In the genomic region with DNA sequence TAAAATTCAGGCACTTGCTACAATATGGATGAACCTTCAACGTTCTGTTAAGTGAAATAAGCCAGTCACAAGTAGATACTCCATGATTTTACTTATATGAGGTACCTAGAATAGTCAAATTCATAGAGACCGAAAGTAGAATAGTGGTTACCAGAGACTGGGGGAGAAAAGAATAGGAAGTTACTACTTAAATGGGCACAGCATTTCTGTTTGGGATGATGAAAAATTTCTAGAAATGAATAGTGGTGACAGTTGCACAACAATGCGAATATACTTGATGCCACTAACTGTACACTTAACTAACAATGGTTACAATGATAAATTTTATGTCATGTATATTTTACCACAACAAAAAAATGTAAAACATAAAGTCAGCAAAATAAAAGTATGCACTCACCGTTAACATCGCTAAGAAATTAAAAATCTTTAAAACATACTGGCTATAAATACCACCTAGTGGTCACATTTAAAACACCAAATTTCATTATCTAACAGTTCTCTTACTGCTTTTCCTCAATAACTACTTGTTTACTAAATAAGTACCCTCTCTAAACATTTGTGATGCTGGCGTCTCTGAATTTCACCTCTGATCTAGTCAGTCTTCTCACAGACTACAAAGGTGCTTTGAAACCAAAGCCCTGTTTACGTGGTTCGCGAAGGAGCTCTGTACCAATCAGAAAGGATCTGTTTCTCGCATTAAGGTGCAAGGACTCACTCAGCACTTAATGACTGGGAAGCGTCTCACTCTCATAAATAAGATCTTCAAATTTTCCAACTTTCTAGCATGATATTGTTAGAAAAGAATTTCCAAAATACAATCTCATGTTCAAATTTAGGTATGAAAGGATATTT, we compare ENCODE assay signal across 9 cellular contexts. TPM values are rescaled to one million over a fixed set of nuclear protein-coding genes. Genes with fewer than 3 reads are reported as not detected.
DNase-seq lines count a peak whose midpoint lies in the region; ATAC-seq and TF ChIP-seq lines count a peak whose summit lies in the region.
"Had no signal": no experiment of that assay in that cellular context is flagged by ENCODE, and none has a peak within 500 bp of the region (broad histone marks: within the 10 kb centered on the region; RNA-seq: fewer than 3 reads in every experiment).

No MANE protein-coding gene starts in this region.

- H3K27ac Mint-ChIP-seq in activated CD8-positive, alpha-beta memory T cell treated with anti-CD3 and anti-CD28 coated beads, Interleukin-2, amount 10 ng/mL, durations not matched to agents 7 days and 5 days: peak overlapping the region; percentile 62

- no peak overlapping the region for H3K27ac ChIP-seq in PC-9
- H3K27ac ChIP-seq in esophagus muscularis mucosa (replicated peaks in 1 of 4): no peak overlapping the region
- no peak overlapping the region for H3K27ac ChIP-seq in thoracic aorta

- H3K36me3 ChIP-seq in PC-9 (ENCODE audit: low read depth) (no peaks in the 10 kb centered on the region), esophagus muscularis mucosa (peaks cover under 1 to 15% (median 5%) of the 10 kb centered on the region in 4 donors), thoracic aorta (no peaks in the 10 kb centered on the region)

- H3K9me3 Mint-ChIP-seq in activated CD8-positive, alpha-beta memory T cell treated with anti-CD3 and anti-CD28 coated beads, Interleukin-2, amount 10 ng/mL, durations not matched to agents 7 days and 5 days (ENCODE audit: low read depth): no peaks in the 10 kb centered on the region

- H3K4me3 ChIP-seq in PC-9 (no peak overlapping the region), esophagus muscularis mucosa (no peak overlapping the region), thoracic aorta (peak overlapping the region; percentile 8)

- no peaks in the 10 kb centered on the region for H3K27me3 Mint-ChIP-seq in activated CD8-positive, alpha-beta memory T cell treated with anti-CD3 and anti-CD28 coated beads, Interleukin-2, amount 10 ng/mL, durations not matched to agents 7 days and 5 days

- CTCF ChIA-PET in activated CD8-positive, alpha-beta memory T cell treated with anti-CD3 and anti-CD28 coated beads, Interleukin-2, amount 10 ng/mL, durations not matched to agents 7 days and 5 days (lab: Charles Lee): interaction anchor here (0.6 to 3.6 kb wide), 14 partner anchors 14 to 208 kb away, joined by 3 to 27 read pairs (median 4); partner anchors contain the start of gene KIF3A
- CTCF ChIA-PET in PC-9 (lab: Charles Lee): interaction anchor here (0.6 kb wide), 1 partner anchor 129 kb away, joined by 3 read pairs; no protein-coding TSS in a partner anchor

- H3K4me1 Mint-ChIP-seq in activated CD8-positive, alpha-beta memory T cell treated with anti-CD3 and anti-CD28 coated beads, Interleukin-2, amount 10 ng/mL, durations not matched to agents 7 days and 5 days: peaks cover 22% of the 10 kb centered on the region

- no peaks in the 10 kb centered on the region for H3K9me2 ChIP-seq in PC-9 (ENCODE audit: insufficient read depth)

- H3K4me1 ChIP-seq in PC-9 (replicated peaks; ENCODE audit: insufficient read depth) (no peaks in the 10 kb centered on the region), esophagus muscularis mucosa (peaks cover 0 to 8% (median 4%) of the 10 kb centered on the region in 4 donors), thoracic aorta (ENCODE audit: control insufficient read depth in 1 of 2, low read depth in 2 of 2) (no peaks in the 10 kb centered on the region)

- TF ChIP-seq EP300 in esophagus muscularis mucosa (IDR thresholded peaks at IDR 0.05): no peak

- H3K4me2 ChIP-seq in PC-9: no peak overlapping the region

- intact Hi-C loops in PC-9 (cut with micrococcal nuclease; ENCODE audit: unreplicated experiment): no loop called here
- intact Hi-C loops in esophagus muscularis mucosa (cut with DNase I): no loop called here

- no peaks in the 10 kb centered on the region for H3F3A ChIP-seq in PC-9 (ENCODE audit: insufficient read depth, low read depth)

- BruUV-seq in PC-9 (replicated peaks; lab: Mats Ljungman, UMichigan): no TSS peak

- TF ChIP-seq CTCF in PC-9 (conservative IDR thresholded peaks at IDR 0.05): peak; percentile 63
- TF ChIP-seq CTCF in esophagus muscularis mucosa (IDR thresholded peaks at IDR 0.05): peak; percentile 20 to 46 (median 38)
- TF ChIP-seq CTCF in thoracic aorta (IDR thresholded peaks at IDR 0.05): peak; percentile 53

- WGBS in esophagus muscularis mucosa: 69% methylated on average over 11 of the region's 11 CpGs

- H3K4me3 Mint-ChIP-seq in activated CD8-positive, alpha-beta memory T cell treated with anti-CD3 and anti-CD28 coated beads, Interleukin-2, amount 10 ng/mL, durations not matched to agents 7 days and 5 days: peak overlapping the region; percentile 3

- peaks cover 30% of the 10 kb centered on the region for H3K36me3 Mint-ChIP-seq in activated CD8-positive, alpha-beta memory T cell treated with anti-CD3 and anti-CD28 coated beads, Interleukin-2, amount 10 ng/mL, durations not matched to agents 7 days and 5 days

- POLR2A ChIA-PET in PC-9 (lab: Charles Lee; ENCODE audit: unreplicated experiment): no interaction called here

- H3K9me3 ChIP-seq in PC-9 (ENCODE audit: insufficient read depth, low read depth) (no peaks in the 10 kb centered on the region), esophagus muscularis mucosa (no peaks in the 10 kb centered on the region), thoracic aorta (no peaks in the 10 kb centered on the region)

- ATAC-seq in activated CD8-positive, alpha-beta memory T cell treated with anti-CD3 and anti-CD28 coated beads, Interleukin-2, amount 10 ng/mL, durations not matched to agents 7 days and 5 days: peak; percentile 70
- ATAC-seq in thoracic aorta (ENCODE audit: insufficient number of reproducible peaks, low FRiP score, low read depth): no peak
- ATAC-seq in GM21529 (IDR thresholded peaks at IDR 0.05; ENCODE audit: unreplicated experiment): no peak
- ATAC-seq in HG02798 (IDR thresholded peaks at IDR 0.05; ENCODE audit: poor library complexity, unreplicated experiment): no peak

- no peaks in the 10 kb centered on the region for H3K27me3 ChIP-seq in PC-9 (ENCODE audit: insufficient read depth, low read depth)
- H3K27me3 ChIP-seq in esophagus muscularis mucosa: no peaks in the 10 kb centered on the region
- H3K27me3 ChIP-seq in thoracic aorta (replicated peaks; ENCODE audit: insufficient read depth): no peaks in the 10 kb centered on the region

- no peak for TF ChIP-seq POLR2A in esophagus muscularis mucosa (IDR thresholded peaks at IDR 0.05; ENCODE audit: low read depth)

- H3K79me2 ChIP-seq in PC-9 (ENCODE audit: low read depth): no peaks in the 10 kb centered on the region

- H4K20me1 ChIP-seq in PC-9 (ENCODE audit: insufficient read depth): no peaks in the 10 kb centered on the region

- H2AFZ ChIP-seq in PC-9: no peak overlapping the region

- DNase-seq in activated CD8-positive, alpha-beta memory T cell treated with anti-CD3 and anti-CD28 coated beads, Interleukin-2, amount 10 ng/mL, durations not matched to agents 7 days and 5 days: no peak
- DNase-seq in activated CD8-positive, alpha-beta memory T cell treated with anti-CD3 and anti-CD28 coated beads for 24 hours: no peak
- DNase-seq in PC-9 (no peak), esophagus muscularis mucosa (ENCODE audit: extremely low spot score) (no peak), thoracic aorta (ENCODE audit: low spot score) (no peak), NCI-H2196 treated with DMSO at 0.1 percent for 48 hours (lab: John Stamatoyannopoulos, UW; ENCODE audit: unreplicated experiment) (no peak)
- DNase-seq: NCI-H226 had no signal

RNA-seq across cellular contexts. Expression of gene KIF3A, which starts 22.7 kb away (rescaled TPM):
- total RNA-seq in activated CD8-positive, alpha-beta memory T cell treated with anti-CD3 and anti-CD28 coated beads, Interleukin-2, amount 10 ng/mL, durations not matched to agents 7 days and 5 days: 10 to 100 TPM; 18.2 to 38.8 TPM
- total RNA-seq in PC-9 (2021) (10.1 and 15.2 TPM in 2 replicates), esophagus muscularis mucosa (1 to 10 TPM; 5.5 to 9.6 (median 8.3) TPM), thoracic aorta (1 to 10 TPM; 3.7 to 5.9 TPM)

RNA-seq across cellular contexts. Expression of gene CCNI2, which starts 32.5 kb away (rescaled TPM):
- 10 to 100 TPM; 16.7 to 52.5 TPM for total RNA-seq in activated CD8-positive, alpha-beta memory T cell treated with anti-CD3 and anti-CD28 coated beads, Interleukin-2, amount 10 ng/mL, durations not matched to agents 7 days and 5 days
- 1.2 and 1.7 TPM in 2 replicates for total RNA-seq in PC-9 (2021)
- under 1 TPM in 1 of 4 donors, not detected in 3; 0.39 TPM for total RNA-seq in esophagus muscularis mucosa
- total RNA-seq in thoracic aorta: not detected

RNA-seq across cellular contexts. Expression of gene IL4, which starts 40.9 kb away (rescaled TPM):
- total RNA-seq in activated CD8-positive, alpha-beta memory T cell treated with anti-CD3 and anti-CD28 coated beads, Interleukin-2, amount 10 ng/mL, durations not matched to agents 7 days and 5 days: 1 to 10 TPM in 1 of 2 experiments, under 1 TPM in 1; 0.53 to 2.5 TPM
- total RNA-seq in PC-9 (2021) (not detected in 2 replicates), esophagus muscularis mucosa (not detected), thoracic aorta (not detected)

RNA-seq across cellular contexts. Expression of gene IL13, which starts 56.7 kb away (rescaled TPM):
- 100 to 1,000 TPM in 1 of 2 experiments, 1 to 10 TPM in 1; 4.8 to 119 TPM for total RNA-seq in activated CD8-positive, alpha-beta memory T cell treated with anti-CD3 and anti-CD28 coated beads, Interleukin-2, amount 10 ng/mL, durations not matched to agents 7 days and 5 days
- total RNA-seq in PC-9 (2021) (not detected in 2 replicates), esophagus muscularis mucosa (not detected), thoracic aorta (1 to 10 TPM in 1 of 2 donors, not detected in 1; 2.8 TPM)
